21 cellular contexts compared by ENCODE assay signal in genomic region chr2:78701546-78701945, GRCh38.
DNase-seq lines count a peak whose midpoint lies in the region; ATAC-seq, FAIRE-seq and TF ChIP-seq lines count a peak whose summit lies in the region.
"Had no signal": no experiment of that assay in that cellular context is flagged by ENCODE, and none has a peak within 500 bp of the region (broad histone marks: within the 10 kb centered on the region; RNA-seq: fewer than 3 reads in every experiment).

No MANE protein-coding gene starts in this region.

- H3K4me1 ChIP-seq in GM23248 (ENCODE audit: insufficient read depth) (no peaks in the 10 kb centered on the region), kidney (ENCODE audit: control insufficient read depth in 1 of 2, insufficient read depth in 1 of 2, low read depth in 1 of 2, low read length in 2 of 2) (no peaks in the 10 kb centered on the region)
- H3K4me1 ChIP-seq: BLaER1 had no signal

- H3K9ac ChIP-seq in GM23248 (no peak overlapping the region), kidney (ENCODE audit: low read length in 2 of 2) (no peak overlapping the region)
- H3K9ac ChIP-seq: BLaER1 had no signal

- H2AFZ ChIP-seq in GM23248 = no peak overlapping the region

- in situ Hi-C loops in GM23248 (cut with MboI) = no loop called here

- H3K79me2 ChIP-seq in GM23248 (ENCODE audit: insufficient read depth) = no peaks in the 10 kb centered on the region

- H3K4me2 ChIP-seq in GM23248 (ENCODE audit: unreplicated experiment) = no peak overlapping the region
- H3K4me2 ChIP-seq: BLaER1 had no signal

- H3K27me3 ChIP-seq in GM23248 (replicated peaks; ENCODE audit: insufficient read depth) = no peaks in the 10 kb centered on the region
- H3K27me3 ChIP-seq: BLaER1 had no signal

- H3K9me2 ChIP-seq in GM23248 (ENCODE audit: insufficient read depth) = no peaks in the 10 kb centered on the region

- intact Hi-C loops in kidney (cut with DNase I) = no loop called here

- H3K27ac ChIP-seq in GM23248 (no peak overlapping the region), kidney (ENCODE audit: low read depth in 2 of 2, low read length in 2 of 2) (no peak overlapping the region)
- H3K27ac ChIP-seq: BLaER1 had no signal

- no peaks in the 10 kb centered on the region for H4K20me1 ChIP-seq in GM23248 (ENCODE audit: insufficient read depth)
- H4K20me1 ChIP-seq: BLaER1 had no signal

- ATAC-seq in GM21619 (IDR thresholded peaks at IDR 0.05; ENCODE audit: unreplicated experiment) = no peak
- ATAC-seq in GM18517 (IDR thresholded peaks at IDR 0.05; ENCODE audit: unreplicated experiment) = no peak
- ATAC-seq: GM12878, HCT116, K562 had no signal

- no peak overlapping the region for H3K4me3 ChIP-seq in AG10803 (ENCODE audit: low read length)
- H3K4me3 ChIP-seq in GM23248 = no peak overlapping the region
- no peak overlapping the region for H3K4me3 ChIP-seq in kidney (ENCODE audit: low read length in 2 of 2)
- H3K4me3 ChIP-seq: BLaER1, GM12878, K562 had no signal

- 47 to 57% methylated on average over 14 to 21 of the region's 21 CpGs for WGBS in GM23248 (ENCODE audit: low coverage in 1 of 2, low lambda C conversion rate in 2 of 2, missing lambda C conversion rate in 2 of 2), 2 experiments

- TF ChIP-seq CTCF in AG10803 (conservative IDR thresholded peaks at IDR 0.05; ENCODE audit: low read length) (no peak), kidney (IDR thresholded peaks at IDR 0.05; ENCODE audit: borderline replicate concordance, extremely low read depth, insufficient read depth) (no peak)

- no peak for FAIRE-seq in kidney (lab: Jason Lieb, UNC)
- FAIRE-seq: GM12878, GM19239, HTR-8/SVneo, K562 had no signal

- no peaks in the 10 kb centered on the region for H3K9me3 ChIP-seq in GM23248 (ENCODE audit: low read depth)
- no peaks in the 10 kb centered on the region for H3K9me3 ChIP-seq in kidney (ENCODE audit: control insufficient read depth in 1 of 2, low read length in 2 of 2)
- H3K9me3 ChIP-seq: BLaER1 had no signal

- no peaks in the 10 kb centered on the region for H3K36me3 ChIP-seq in GM23248 (ENCODE audit: low read depth)
- no peaks in the 10 kb centered on the region for H3K36me3 ChIP-seq in kidney (ENCODE audit: control insufficient read depth in 1 of 2, insufficient read depth in 2 of 2, low read length in 2 of 2)
- H3K36me3 ChIP-seq: BLaER1 had no signal

- DNase-seq in AG10803 (ENCODE audit: low read depth) (peak; percentile 47), GM23248 (peak; percentile 0), fibroblast of peridontal ligament (ENCODE audit: extremely low read depth) (peak; percentile 1), kidney (peak; percentile 37), mesenteric fat pad (ENCODE audit: low spot score) (no peak)
- DNase-seq: CD4-positive, alpha-beta memory T cell; DMS153; DMS79; GDM1; GOT3; H7; HFFc6; IMR-90 had no signal

- H3F3A ChIP-seq in GM23248 (ENCODE audit: insufficient read depth) = no peaks in the 10 kb centered on the region
